Comparison of ENCODE assay signal across 1 cellular context in genomic region chr4:3766207-3766790, GRCh38.
TF ChIP-seq lines count a peak whose summit lies in the region.

TSS of gene ADRA2C (plus strand) at chr4:3766385. CDS start at chr4:3766607, 222 bp downstream.

TF ChIP-seq in A549, 52 proteins besides CTCF, POLR2A, EP300 and RAD21 (continued from another document):
- no peak for TF ChIP-seq FOSB (CRISPR knock-in tag; IDR thresholded peaks at IDR 0.05)
- TF ChIP-seq CHD2 (IDR thresholded peaks at IDR 0.05; ENCODE audit: low read length, partially characterized antibody), result no peak
- TF ChIP-seq RFX5 (IDR thresholded peaks at IDR 0.05), result no peak
- no peak for TF ChIP-seq GATA3 (IDR thresholded peaks at IDR 0.05; ENCODE audit: borderline replicate concordance)
- no peak for TF ChIP-seq KDM5A (IDR thresholded peaks at IDR 0.05)
- no peak for TF ChIP-seq CBX2 (IDR thresholded peaks at IDR 0.05; ENCODE audit: borderline replicate concordance, low read depth)
TF ChIP-seq in A549: peak in this region for 0.
